ENCODE assay signal across 11 cellular contexts in genomic region chr12:52411806-52412205, GRCh38. TPM values are rescaled to one million over a fixed set of nuclear protein-coding genes. Genes with fewer than 3 reads are reported as not detected.
"Had no signal": no experiment of that assay in that cellular context is flagged by ENCODE, and none has a peak within 500 bp of the region (broad histone marks: within the 10 kb centered on the region; RNA-seq: fewer than 3 reads in every experiment).

No MANE protein-coding gene starts in this region.

- H3K36me3 ChIP-seq: HAP-1 had no signal

- H3K9me3 ChIP-seq: HAP-1 had no signal

- FAIRE-seq: HepG2 had no signal

- H3K9ac ChIP-seq: GM23248 had no signal

- H3K27ac ChIP-seq: GM23248, HL-60 had no signal

- H3K4me1 ChIP-seq: HAP-1 had no signal

- H3K4me3 ChIP-seq: GM23248, HAP-1 had no signal

- DNase-seq: GM23248, GOT3, H7, KBM-7 had no signal

- ATAC-seq: HCT116, HepG2 had no signal

RNA-seq across cellular contexts. Expression of gene KRT82, which starts 5.7 kb away (rescaled TPM):
- total RNA-seq: GM23248, H4, H7, HepG2, HT1080 had no signal
- polyA plus RNA-seq: GM23248, HepG2, IgD-negative memory B cell had no signal

RNA-seq across cellular contexts. Expression of gene KRT75, which starts 22.4 kb away (rescaled TPM):
- total RNA-seq: GM23248, H7, HepG2, HT1080 had no signal
- polyA plus RNA-seq: GM23248, HepG2, IgD-negative memory B cell had no signal

RNA-seq across cellular contexts. Expression of gene KRT84, which starts 26.4 kb away (rescaled TPM):
- total RNA-seq: GM23248, H4, H7, HepG2, HT1080 had no signal
- polyA plus RNA-seq: GM23248, HepG2, IgD-negative memory B cell had no signal

RNA-seq across cellular contexts. Expression of gene KRT6B, which starts 40.1 kb away (rescaled TPM):
- total RNA-seq: GM23248, H4, H7, HepG2, HT1080 had no signal
- polyA plus RNA-seq: GM23248, HepG2, IgD-negative memory B cell had no signal

RNA-seq across cellular contexts. Expression of gene KRT85, which starts 44.5 kb away (rescaled TPM):
- total RNA-seq: GM23248, H4, H7, HepG2, HT1080 had no signal
- polyA plus RNA-seq: GM23248, HepG2, IgD-negative memory B cell had no signal
